In the genomic region with DNA sequence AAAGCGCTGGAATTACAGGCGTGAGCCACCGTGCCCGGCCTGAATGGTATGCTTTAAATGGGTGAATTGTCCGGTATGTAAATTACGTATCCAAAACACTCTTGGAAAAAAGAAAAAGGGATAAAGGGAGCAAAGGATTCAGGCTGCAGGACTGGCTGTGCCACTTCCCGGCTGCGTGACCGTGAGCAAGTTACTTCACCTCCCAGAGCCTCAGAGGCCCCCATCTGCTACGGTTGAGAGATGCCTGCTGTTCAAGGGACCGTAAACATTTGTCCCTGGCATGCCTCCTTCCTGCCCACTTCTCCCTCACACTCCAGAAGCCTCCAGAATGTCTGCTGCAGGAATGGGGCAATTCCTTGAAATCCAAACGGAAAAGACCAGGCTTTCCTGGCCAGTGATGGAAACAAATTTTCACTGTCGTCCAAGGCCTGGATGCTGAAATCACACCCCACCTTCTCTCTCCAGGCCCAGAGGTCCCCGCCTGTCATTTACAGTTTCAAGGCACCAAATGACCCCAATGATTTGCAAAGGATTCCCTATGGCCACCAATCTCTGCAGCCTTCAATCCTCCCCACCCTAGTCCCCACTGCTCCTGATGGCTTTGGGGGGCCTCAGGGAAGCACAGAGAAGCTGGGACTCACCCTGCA, we compare ENCODE assay signal across 14 cellular contexts. TPM values are rescaled to one million over a fixed set of nuclear protein-coding genes. Genes with fewer than 3 reads are reported as not detected.
DNase-seq lines count a peak whose midpoint lies in the region; ATAC-seq and TF ChIP-seq lines count a peak whose summit lies in the region.
"Had no signal": no experiment of that assay in that cellular context is flagged by ENCODE, and none has a peak within 500 bp of the region (broad histone marks: within the 10 kb centered on the region; RNA-seq: fewer than 3 reads in every experiment).

No MANE protein-coding gene starts in this region.

- intact Hi-C loops in left cardiac atrium (cut with DNase I) = no loop called here

- peak overlapping the region; percentile 72 for H3K27ac Mint-ChIP-seq in osteocyte (ENCODE audit: unreplicated experiment)
- H3K27ac Mint-ChIP-seq: activated T-cell treated with anti-CD3 and anti-CD28 coated beads, Interleukin-2, amount 50 U/mL, for 24 hours had no signal

- TF ChIP-seq CTCF in epithelial cell of esophagus (IDR thresholded peaks at IDR 0.05; ENCODE audit: insufficient read depth, low read depth, low read length, missing control alignments) (no peak), osteocyte (IDR thresholded peaks at IDR 0.05) (no peak)

- peaks cover 58% of the 10 kb centered on the region for H3K4me1 Mint-ChIP-seq in osteocyte (ENCODE audit: unreplicated experiment)

- no peaks in the 10 kb centered on the region for H3K9me3 Mint-ChIP-seq in osteocyte (ENCODE audit: unreplicated experiment)
- H3K9me3 Mint-ChIP-seq: activated T-cell treated with anti-CD3 and anti-CD28 coated beads, Interleukin-2, amount 50 U/mL, for 24 hours had no signal

- ATAC-seq in GM18517 (IDR thresholded peaks at IDR 0.05; ENCODE audit: unreplicated experiment) (no peak), left cardiac atrium (no peak)
- ATAC-seq: gastrocnemius medialis, left lobe of liver, SK-N-SH treated with all-trans-retinoic acid at 6 μM for 48 hours had no signal

- no peaks in the 10 kb centered on the region for H3K27me3 Mint-ChIP-seq in osteocyte (ENCODE audit: unreplicated experiment)
- H3K27me3 Mint-ChIP-seq: activated T-cell treated with anti-CD3 and anti-CD28 coated beads, Interleukin-2, amount 50 U/mL, for 24 hours had no signal

- H3K4me3 ChIP-seq in epithelial cell of esophagus (ENCODE audit: low read length) = no peak overlapping the region
- H3K4me3 ChIP-seq: gastrocnemius medialis had no signal

- H3K36me3 Mint-ChIP-seq in osteocyte (ENCODE audit: unreplicated experiment) = no peaks in the 10 kb centered on the region

- peak; percentile 87 for DNase-seq in DMS 273 (lab: John Stamatoyannopoulos, UW; ENCODE audit: unreplicated experiment)
- DNase-seq in NCI-H524 treated with DMSO at 0.1 percent for 48 hours (lab: John Stamatoyannopoulos, UW) = peak; percentile 53
- DNase-seq in epithelial cell of esophagus (ENCODE audit: low read depth) = peak; percentile 40
- no peak for DNase-seq in osteocyte (ENCODE audit: extremely low spot score, unreplicated experiment)
- DNase-seq in stimulated activated CD4-positive, alpha-beta T cell treated with anti-CD3 and anti-CD28 coated beads, Interleukin-15, amount 100 ng/mL, for 24 hours = no peak
- no peak for DNase-seq in left cardiac atrium
- DNase-seq in NCI-H1105 treated with DMSO at 0.1 percent for 48 hours (lab: John Stamatoyannopoulos, UW) = no peak
- DNase-seq: activated CD4-positive, CD25-positive, alpha-beta regulatory T cell; activated T-cell treated with anti-CD3 and anti-CD28 coated beads, Interleukin-2, amount 50 U/mL, for 24 hours; gastrocnemius medialis; NCI-H1436 treated with DMSO at 0.1 percent for 48 hours had no signal

- no peak overlapping the region for H3K4me3 Mint-ChIP-seq in osteocyte (ENCODE audit: unreplicated experiment)
- H3K4me3 Mint-ChIP-seq: activated T-cell treated with anti-CD3 and anti-CD28 coated beads, Interleukin-2, amount 50 U/mL, for 24 hours had no signal

RNA-seq across cellular contexts. Expression of a gene that starts 22.9 kb away (rescaled TPM):
- 179 and 189 TPM in 2 replicates for total RNA-seq in osteocyte
- total RNA-seq in left cardiac atrium = 10 to 100 TPM; 76.3 to 86.0 TPM

RNA-seq across cellular contexts. Expression of a gene that starts 58.7 kb away (rescaled TPM):
- total RNA-seq in osteocyte = 23.4 and 24.0 TPM in 2 replicates
- total RNA-seq in left cardiac atrium = 10 to 100 TPM; 27.5 to 33.7 TPM

Comparison
In these comparisons a context has a peak if more than half of its experiments do, and no peak if none do; other contexts are left out.
1. DNase-seq: peak in DMS 273 (single experiment), NCI-H524 treated with DMSO at 0.1 percent for 48 hours (single experiment) and epithelial cell of esophagus (single experiment); none in osteocyte (single experiment), stimulated activated CD4-positive, alpha-beta T cell treated with anti-CD3 and anti-CD28 coated beads, Interleukin-15, amount 100 ng/mL, for 24 hours (single experiment), left cardiac atrium (single experiment) and NCI-H1105 treated with DMSO at 0.1 percent for 48 hours (single experiment).